In the genomic region with DNA sequence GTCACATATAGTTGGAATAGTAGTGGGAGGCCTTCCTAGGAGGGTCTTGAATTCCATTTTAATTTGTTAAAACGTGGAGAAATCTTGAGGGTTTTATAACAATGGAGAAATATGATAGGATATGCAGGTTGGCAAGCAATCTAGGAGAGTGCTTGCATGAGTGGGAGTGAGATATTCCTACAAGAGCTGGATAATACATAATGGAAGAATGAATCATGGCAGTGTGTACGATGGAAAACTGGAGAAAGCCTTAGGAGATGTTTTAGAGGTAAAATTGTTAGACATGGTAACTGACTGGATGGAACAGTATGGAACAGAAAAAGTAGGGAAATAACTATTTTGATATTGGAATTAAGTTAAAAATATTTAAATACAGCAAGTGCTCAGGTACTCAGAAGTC, we compare ENCODE assay signal across 24 cellular contexts.
"Had no signal": no experiment of that assay in that cellular context is flagged by ENCODE, and none has a peak within 500 bp of the region (broad histone marks: within the 10 kb centered on the region; RNA-seq: fewer than 3 reads in every experiment).

No MANE protein-coding gene starts in this region.

- H3K27ac ChIP-seq: colonic mucosa, epithelial cell of prostate, esophagus squamous epithelium, gastrocnemius medialis, heart left ventricle, hepatocyte, left lung, lower lobe of right lung had no signal

- H3K27me3 ChIP-seq: colonic mucosa, esophagus squamous epithelium, gastrocnemius medialis, heart left ventricle, hepatocyte, left lung had no signal

- H3K4me2 ChIP-seq: hepatocyte had no signal

- H3K4me3 ChIP-seq: colonic mucosa, esophagus squamous epithelium, gastrocnemius medialis, heart left ventricle, hepatocyte, left lung, lower lobe of right lung, mucosa of descending colon had no signal

- H3K9me3 ChIP-seq: colonic mucosa, esophagus squamous epithelium, gastrocnemius medialis, heart left ventricle, left lung, lower lobe of right lung, mucosa of descending colon had no signal

- H3K4me3 Mint-ChIP-seq: dendritic cell treated with granulocyte-macrophage colony-stimulating factor and Interleukin-4, amounts not matched to agents 40 ng/mL and 50 ng/mL, for 4 days; mesothelial cell of epicardium; naive B cell; naive thymus-derived CD8-positive, alpha-beta T cell had no signal

- ATAC-seq: esophagus mucosa; gastrocnemius medialis; heart left ventricle; left cardiac atrium; left lung; left ventricle myocardium superior; lower lobe of right lung; mucosa of descending colon; naive thymus-derived CD8-positive, alpha-beta T cell had no signal

- H3K27me3 Mint-ChIP-seq: dendritic cell treated with granulocyte-macrophage colony-stimulating factor and Interleukin-4, amounts not matched to agents 40 ng/mL and 50 ng/mL, for 4 days; naive B cell; naive thymus-derived CD8-positive, alpha-beta T cell had no signal

- H3K9me3 Mint-ChIP-seq: dendritic cell treated with granulocyte-macrophage colony-stimulating factor and Interleukin-4, amounts not matched to agents 40 ng/mL and 50 ng/mL, for 4 days; mesothelial cell of epicardium; naive B cell had no signal

- H3K4me1 ChIP-seq: colonic mucosa, esophagus squamous epithelium, gastrocnemius medialis, heart left ventricle, left lung, lower lobe of right lung had no signal

- H3K27ac Mint-ChIP-seq: dendritic cell treated with granulocyte-macrophage colony-stimulating factor and Interleukin-4, amounts not matched to agents 40 ng/mL and 50 ng/mL, for 4 days; mesothelial cell of epicardium; naive B cell; naive thymus-derived CD8-positive, alpha-beta T cell had no signal

- FAIRE-seq: endometrium had no signal

- H2AFZ ChIP-seq: hepatocyte had no signal

- H3K36me3 Mint-ChIP-seq: mesothelial cell of epicardium had no signal

- H3K79me2 ChIP-seq: hepatocyte had no signal

- DNase-seq: colonic mucosa; cortex of kidney; effector CD4-positive, alpha-beta T cell; effector memory CD4-positive, alpha-beta T cell; erythroblast; esophagus squamous epithelium; foreskin fibroblast; foreskin melanocyte; gastrocnemius medialis; heart left ventricle; left cardiac atrium; left lung; left ventricle myocardium superior; lower lobe of right lung; mesenchymal stem cell; mucosa of descending colon; naive B cell; naive thymus-derived CD8-positive, alpha-beta T cell had no signal

- H3K4me1 Mint-ChIP-seq: naive B cell; naive thymus-derived CD8-positive, alpha-beta T cell had no signal

- H3K36me3 ChIP-seq: colonic mucosa, esophagus squamous epithelium, gastrocnemius medialis had no signal
